28 cellular contexts compared by ENCODE assay signal in the genomic region with DNA sequence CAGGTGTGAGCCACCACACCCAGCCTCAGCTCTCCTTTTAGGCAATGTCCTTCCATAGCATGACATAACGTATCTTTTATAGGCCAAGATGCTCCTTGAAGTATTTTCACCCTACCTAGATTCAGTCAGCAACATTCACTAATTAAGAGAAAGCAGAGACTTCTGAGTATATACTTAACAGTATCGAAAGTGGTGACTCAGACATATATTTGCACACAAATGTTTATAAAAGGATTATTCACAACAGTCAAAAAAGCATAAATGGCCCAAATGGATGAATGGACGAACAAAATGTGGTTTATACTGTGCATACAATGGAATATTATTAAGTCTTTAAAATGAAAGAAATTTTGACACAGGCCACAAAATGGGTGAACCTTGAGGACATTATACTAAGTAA.
"Had no signal": no experiment of that assay in that cellular context is flagged by ENCODE, and none has a peak within 500 bp of the region (broad histone marks: within the 10 kb centered on the region; RNA-seq: fewer than 3 reads in every experiment).

No MANE protein-coding gene starts in this region.

- H3K4me1 Mint-ChIP-seq: activated T-helper 17 cell treated with anti-CD3 and anti-CD28 coated beads, Interleukin-2, amount 50 U/mL, for 72 hours; immature natural killer cell; memory B cell; natural killer cell; stimulated activated naive B cell treated with anti-CD40 and anti-IgM and Interleukin-4, amounts not matched to agents 10 μg/mL and 1 μg/mL and 100 μg/mL, for 72 hours; T-helper 17 cell had no signal

- H3K27me3 Mint-ChIP-seq: activated CD8-positive, alpha-beta T cell treated with anti-CD3 and anti-CD28 coated beads for 36 hours; activated T-helper 17 cell treated with anti-CD3 and anti-CD28 coated beads, Interleukin-2, amount 50 U/mL, for 72 hours; memory B cell; stimulated activated naive B cell treated with anti-CD40 and anti-IgM and Interleukin-4, amounts not matched to agents 10 μg/mL and 1 μg/mL and 100 μg/mL, for 72 hours; T-helper 17 cell had no signal

- H3K4me3 Mint-ChIP-seq: activated CD8-positive, alpha-beta T cell treated with anti-CD3 and anti-CD28 coated beads for 36 hours; activated T-cell treated with anti-CD3 and anti-CD28 coated beads, Interleukin-2, amount 50 U/mL, for 4 hours; activated T-helper 17 cell treated with anti-CD3 and anti-CD28 coated beads, Interleukin-2, amount 50 U/mL, for 72 hours; immature natural killer cell; memory B cell; natural killer cell; stimulated activated naive B cell treated with anti-CD40 and anti-IgM and Interleukin-4, amounts not matched to agents 10 μg/mL and 1 μg/mL and 100 μg/mL, for 72 hours; T-helper 17 cell had no signal

- H3K4me3 ChIP-seq: cardiac muscle cell, colonic mucosa, heart left ventricle, stomach, suprapubic skin, tibial nerve had no signal

- ATAC-seq: activated CD4-positive, CD25-positive, alpha-beta regulatory T cell treated with anti-CD3 and anti-CD28 coated beads, Interleukin-2, amount 50 U/mL, for 24 hours; activated CD8-positive, alpha-beta T cell treated with anti-CD3 and anti-CD28 coated beads for 36 hours; activated T-cell treated with anti-CD3 and anti-CD28 coated beads, Interleukin-2, amount 50 U/mL, for 4 hours; activated T-helper 17 cell treated with anti-CD3 and anti-CD28 coated beads, Interleukin-2, amount 50 U/mL, for 72 hours; foreskin keratinocyte; heart left ventricle; natural killer cell; right cardiac atrium; stimulated activated naive B cell treated with anti-CD40 and anti-IgM and Interleukin-4, amounts not matched to agents 10 μg/mL and 1 μg/mL and 100 μg/mL, for 72 hours; T-helper 17 cell had no signal

- H3K4me1 ChIP-seq: colonic mucosa, foreskin keratinocyte had no signal

- H3K9me3 ChIP-seq: colonic mucosa, stomach, tibial nerve had no signal

- H3K36me3 ChIP-seq: cardiac muscle cell, colonic mucosa, heart left ventricle, stomach, suprapubic skin, tibial nerve, WERI-Rb-1 had no signal

- H3K36me3 Mint-ChIP-seq: memory B cell; natural killer cell; stimulated activated naive B cell treated with anti-CD40 and anti-IgM and Interleukin-4, amounts not matched to agents 10 μg/mL and 1 μg/mL and 100 μg/mL, for 72 hours had no signal

- H3K27me3 ChIP-seq: cardiac muscle cell, colonic mucosa, foreskin keratinocyte, heart left ventricle, stomach, suprapubic skin, tibial nerve had no signal

- H3K27ac Mint-ChIP-seq: activated CD8-positive, alpha-beta T cell treated with anti-CD3 and anti-CD28 coated beads for 36 hours; activated T-helper 17 cell treated with anti-CD3 and anti-CD28 coated beads, Interleukin-2, amount 50 U/mL, for 72 hours; immature natural killer cell; memory B cell; natural killer cell; stimulated activated naive B cell treated with anti-CD40 and anti-IgM and Interleukin-4, amounts not matched to agents 10 μg/mL and 1 μg/mL and 100 μg/mL, for 72 hours; T-helper 17 cell had no signal

- DNase-seq: activated CD4-positive, alpha-beta T cell treated with anti-CD3 and anti-CD28 coated beads for 48 hours; activated CD8-positive, alpha-beta T cell treated with anti-CD3 and anti-CD28 coated beads for 36 hours; activated gamma-delta T cell treated with Interleukin-2 at 50 U/mL for 16 hours; activated naive CD4-positive, alpha-beta T cell treated with anti-CD3 and anti-CD28 coated beads, Interleukin-2, amount 50 U/mL, for 16 hours; activated T-cell treated with anti-CD3 and anti-CD28 coated beads, Interleukin-2, amount 50 U/mL, for 4 hours; cerebellar nuclear complex; colonic mucosa; effector CD8-positive, alpha-beta T cell; foreskin keratinocyte; heart left ventricle; hypothalamus; immature natural killer cell; natural killer cell; posterior cingulate gyrus; right cardiac atrium; stimulated activated CD4-positive, alpha-beta T cell treated with anti-CD3 and anti-CD28 coated beads, Interleukin-15, amount 100 ng/mL, for 24 hours; stimulated activated CD4-positive, alpha-beta T cell treated with anti-CD3 and anti-CD28 coated beads, Interleukin-2, amount 100 ng/mL, for 24 hours; stimulated activated naive B cell treated with anti-CD40 and anti-IgM and Interleukin-4, amounts not matched to agents 10 μg/mL and 1 μg/mL and 100 μg/mL, for 72 hours; stomach; T-helper 17 cell; T1000; WERI-Rb-1 had no signal

- H3K27ac ChIP-seq: cardiac muscle cell, colonic mucosa, foreskin keratinocyte, stomach, suprapubic skin, tibial nerve, WERI-Rb-1 had no signal
